Comparison of ENCODE assay signal across 15 cellular contexts in the genomic region with DNA sequence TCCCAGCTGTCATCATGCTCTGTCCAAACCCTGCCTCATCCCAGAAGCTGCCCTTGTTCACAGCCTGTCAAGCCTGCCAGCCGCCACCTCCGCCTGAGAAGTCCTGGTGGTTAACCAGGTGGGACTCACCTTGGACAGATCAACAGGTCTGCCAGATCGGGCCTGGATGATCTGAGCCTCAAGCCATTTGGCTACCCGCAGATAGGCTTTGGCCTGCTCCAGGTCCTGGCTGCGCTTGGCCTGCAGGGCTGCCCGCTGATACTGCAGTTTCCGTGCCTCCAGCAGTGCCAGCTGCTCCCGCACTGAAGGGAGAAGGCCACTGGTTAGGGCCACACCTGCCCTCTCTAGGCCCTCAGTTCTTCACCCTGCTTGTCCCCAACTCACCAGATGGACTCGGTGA. TPM values are rescaled to one million over a fixed set of nuclear protein-coding genes. Genes with fewer than 3 reads are reported as not detected.
A peak's percentile ranks its signal among the peaks of the same experiment; 100 is the strongest.
DNase-seq lines count a peak whose midpoint lies in the region; ATAC-seq and TF ChIP-seq lines count a peak whose summit lies in the region.
"Had no signal": no experiment of that assay in that cellular context is flagged by ENCODE, and none has a peak within 500 bp of the region (broad histone marks: within the 10 kb centered on the region; RNA-seq: fewer than 3 reads in every experiment).

No MANE protein-coding gene starts in this region.

- dilution Hi-C loops in IMR-90 (cut with HindIII; ENCODE audit: low sequenced_read_pairs, unreplicated experiment) = no loop called here

- H3K4ac ChIP-seq in IMR-90 (ENCODE audit: low read depth, low read length) = no peak overlapping the region

- BruUV-seq in IMR-90 (replicated peaks; lab: Mats Ljungman, UMichigan) = no TSS peak

- peaks cover 95% of the 10 kb centered on the region for H3K36me3 ChIP-seq in IMR-90 (ENCODE audit: control insufficient read depth, insufficient read depth, low read length)

- no peak overlapping the region for H3K4me3 Mint-ChIP-seq in activated T-helper 17 cell treated with anti-CD3 and anti-CD28 coated beads, Interleukin-2, amount 50 U/mL, for 72 hours
- H3K4me3 Mint-ChIP-seq in nephron progenitor cell = no peak overlapping the region
- H3K4me3 Mint-ChIP-seq in stimulated activated effector memory CD8-positive, alpha-beta T cell treated with anti-CD3 and anti-CD28 coated beads, Interleukin-12 subunit alpha, Interleukin-12 subunit beta, amount 100 ng/mL, for 72 hours = no peak overlapping the region
- H3K4me3 Mint-ChIP-seq: CD4-positive, alpha-beta memory T cell; HFFc6 had no signal

- H3K14ac ChIP-seq in IMR-90 (replicated peaks; ENCODE audit: low read depth, low read length) = no peak overlapping the region

- no peak for TF ChIP-seq POLR2A in IMR-90 (IDR thresholded peaks at IDR 0.05; ENCODE audit: low read depth, low read length)

- no peak overlapping the region for H3K27ac ChIP-seq in IMR-90 (ENCODE audit: insufficient read depth, low read length)
- H3K27ac ChIP-seq: A549, C4-2B had no signal

- no peak overlapping the region for H2BK5ac ChIP-seq in IMR-90 (ENCODE audit: low read depth, low read length, poor library complexity, severe bottlenecking)

- H4K5ac ChIP-seq in IMR-90 (ENCODE audit: low read depth, low read length) = no peak overlapping the region

- no peak for DNase-seq in IMR-90
- no peak for DNase-seq in nephron progenitor cell
- peak in 1 of 2 donors; percentile 46 for DNase-seq in stimulated activated effector memory CD8-positive, alpha-beta T cell treated with anti-CD3 and anti-CD28 coated beads, Interleukin-12 subunit alpha, Interleukin-12 subunit beta, amount 100 ng/mL, for 72 hours (ENCODE audit: low spot score in 2 of 2)
- DNase-seq in NOMO-1 (lab: John Stamatoyannopoulos, UW; ENCODE audit: unreplicated experiment in 2 of 2) = no peak
- no peak for DNase-seq in DMS153 treated with DMSO at 0.1 percent for 48 hours (lab: John Stamatoyannopoulos, UW; ENCODE audit: unreplicated experiment)
- DNase-seq: BE2C; CD4-positive, alpha-beta memory T cell; DMS79 treated with DMSO at 0.1 percent for 48 hours; EL; HFFc6 had no signal

- H4K8ac ChIP-seq in IMR-90 (ENCODE audit: low read depth in 2 of 2, low read length in 2 of 2) = no peak overlapping the region

- no peak for ATAC-seq in IMR-90 (ENCODE audit: low read depth)
- no peak for ATAC-seq in activated T-helper 17 cell treated with anti-CD3 and anti-CD28 coated beads, Interleukin-2, amount 50 U/mL, for 72 hours (replicated peaks)
- ATAC-seq in stimulated activated effector memory CD8-positive, alpha-beta T cell treated with anti-CD3 and anti-CD28 coated beads, Interleukin-12 subunit alpha, Interleukin-12 subunit beta, amount 100 ng/mL, for 72 hours = no peak
- ATAC-seq in HG03432 (IDR thresholded peaks at IDR 0.05; ENCODE audit: unreplicated experiment) = no peak
- ATAC-seq: A549 had no signal

- peak overlapping the region; percentile 49 for H2AK9ac ChIP-seq in IMR-90 (replicated peaks; ENCODE audit: low read depth, low read length, poor library complexity)

- no peak overlapping the region for H3K23ac ChIP-seq in IMR-90 (ENCODE audit: low read depth, low read length)

- no peak overlapping the region for H3K56ac ChIP-seq in IMR-90 (ENCODE audit: extremely low read depth, insufficient read depth, low read length)

- CTCF ChIA-PET in IMR-90 (lab: Yijun Ruan, JAX) = no interaction called here

- H3K79me1 ChIP-seq in IMR-90 (ENCODE audit: low read depth in 1 of 2, low read length in 2 of 2) = peaks cover 19 to 20% of the 10 kb centered on the region in 2 experiments

- no peak overlapping the region for H2AK5ac ChIP-seq in IMR-90 (ENCODE audit: low read depth, low read length)

- H3K4me2 ChIP-seq in IMR-90 (ENCODE audit: low read depth, low read length) = no peak overlapping the region
- H3K4me2 ChIP-seq: A549 had no signal

- no peaks in the 10 kb centered on the region; the same call in 1 of the 2 replicates for H4K20me1 ChIP-seq in IMR-90 (ENCODE audit: insufficient read depth, low read length)

- no peak overlapping the region for H3K4me3 ChIP-seq in IMR-90 (ENCODE audit: insufficient read depth, low read depth, low read length)
- H3K4me3 ChIP-seq: A549, HAP-1 had no signal

- H3K18ac ChIP-seq in IMR-90 (ENCODE audit: low read depth, low read length) = no peak overlapping the region

- peak overlapping the region; percentile 52 for H3K27ac Mint-ChIP-seq in activated T-helper 17 cell treated with anti-CD3 and anti-CD28 coated beads, Interleukin-2, amount 50 U/mL, for 72 hours
- peak overlapping the region; percentile 51 for H3K27ac Mint-ChIP-seq in nephron progenitor cell
- peak overlapping the region; percentile 77 for H3K27ac Mint-ChIP-seq in stimulated activated effector memory CD8-positive, alpha-beta T cell treated with anti-CD3 and anti-CD28 coated beads, Interleukin-12 subunit alpha, Interleukin-12 subunit beta, amount 100 ng/mL, for 72 hours
- H3K27ac Mint-ChIP-seq: HFFc6 had no signal

- in situ Hi-C loops in IMR-90 (cut with MboI; ENCODE audit: low sequenced_read_pairs) = no loop called here

- H4K91ac ChIP-seq in IMR-90 (ENCODE audit: insufficient read depth, low read depth, low read length) = no peak overlapping the region

- no peaks in the 10 kb centered on the region for H3K27me3 Mint-ChIP-seq in activated T-helper 17 cell treated with anti-CD3 and anti-CD28 coated beads, Interleukin-2, amount 50 U/mL, for 72 hours
- H3K27me3 Mint-ChIP-seq in nephron progenitor cell (ENCODE audit: low read depth, poor library complexity) = no peaks in the 10 kb centered on the region
- H3K27me3 Mint-ChIP-seq: CD4-positive, alpha-beta memory T cell had no signal

- 94% methylated on average over 6 of the region's 9 CpGs; no CpG with 5 or more reads in 1 of the 2 experiments for WGBS in IMR-90 (ENCODE audit: extremely low coverage in 2 of 2, insufficient read length in 1 of 2), 2 experiments

- no peak for TF ChIP-seq RAD21 in IMR-90 (IDR thresholded peaks at IDR 0.05; ENCODE audit: low read length)

- no peaks in the 10 kb centered on the region for H3K4me1 ChIP-seq in IMR-90 (ENCODE audit: control insufficient read depth, insufficient read depth, low read length)
- H3K4me1 ChIP-seq: A549, BE2C, HAP-1 had no signal

- no peak overlapping the region for H2BK20ac ChIP-seq in IMR-90 (ENCODE audit: low read depth, low read length)

- peaks cover 10% of the 10 kb centered on the region; the same call in 1 of the 2 replicates for H3K9me1 ChIP-seq in IMR-90 (ENCODE audit: insufficient read depth, low read length)

- no peaks in the 10 kb centered on the region for H3K27me3 ChIP-seq in IMR-90 (ENCODE audit: control insufficient read depth, insufficient read depth, low read length)
- H3K27me3 ChIP-seq: BE2C had no signal

- no peak overlapping the region for H2BK120ac ChIP-seq in IMR-90 (ENCODE audit: low read depth, low read length)

- no peaks in the 10 kb centered on the region for H3K9me3 ChIP-seq in IMR-90 (ENCODE audit: control insufficient read depth, insufficient read depth, low read length)
- H3K9me3 ChIP-seq: A549, BE2C, HAP-1 had no signal

- no peak overlapping the region for H2BK15ac ChIP-seq in IMR-90 (ENCODE audit: low read depth, low read length)

- no peak overlapping the region for H2AFZ ChIP-seq in IMR-90 (replicated peaks; ENCODE audit: low read length, poor library complexity)

- peaks cover 98% of the 10 kb centered on the region for H3K36me3 Mint-ChIP-seq in activated T-helper 17 cell treated with anti-CD3 and anti-CD28 coated beads, Interleukin-2, amount 50 U/mL, for 72 hours (ENCODE audit: low read depth)
- H3K36me3 Mint-ChIP-seq in nephron progenitor cell (ENCODE audit: low read depth) = peaks cover 68% of the 10 kb centered on the region
- peaks cover 99% of the 10 kb centered on the region for H3K36me3 Mint-ChIP-seq in stimulated activated effector memory CD8-positive, alpha-beta T cell treated with anti-CD3 and anti-CD28 coated beads, Interleukin-12 subunit alpha, Interleukin-12 subunit beta, amount 100 ng/mL, for 72 hours

- no peak overlapping the region for H3K9ac ChIP-seq in IMR-90 (ENCODE audit: low read depth, low read length)

- H3K4me1 Mint-ChIP-seq in activated T-helper 17 cell treated with anti-CD3 and anti-CD28 coated beads, Interleukin-2, amount 50 U/mL, for 72 hours = no peaks in the 10 kb centered on the region
- H3K4me1 Mint-ChIP-seq in nephron progenitor cell = peaks cover 5% of the 10 kb centered on the region
- peaks cover 17% of the 10 kb centered on the region for H3K4me1 Mint-ChIP-seq in stimulated activated effector memory CD8-positive, alpha-beta T cell treated with anti-CD3 and anti-CD28 coated beads, Interleukin-12 subunit alpha, Interleukin-12 subunit beta, amount 100 ng/mL, for 72 hours

- POLR2A ChIA-PET in IMR-90 (lab: Charles Lee; ENCODE audit: unreplicated experiment) = no interaction called here

- intact Hi-C loops in IMR-90 (cut with micrococcal nuclease) = no loop called here

- H3K9me3 Mint-ChIP-seq in activated T-helper 17 cell treated with anti-CD3 and anti-CD28 coated beads, Interleukin-2, amount 50 U/mL, for 72 hours = no peaks in the 10 kb centered on the region
- H3K9me3 Mint-ChIP-seq in nephron progenitor cell = no peaks in the 10 kb centered on the region
- no peaks in the 10 kb centered on the region for H3K9me3 Mint-ChIP-seq in stimulated activated effector memory CD8-positive, alpha-beta T cell treated with anti-CD3 and anti-CD28 coated beads, Interleukin-12 subunit alpha, Interleukin-12 subunit beta, amount 100 ng/mL, for 72 hours
- H3K9me3 Mint-ChIP-seq: HFFc6 had no signal

- TF ChIP-seq CTCF in IMR-90 (conservative IDR thresholded peaks at IDR 0.05; ENCODE audit: low read depth, low read length) = no peak
- TF ChIP-seq CTCF in nephron progenitor cell (IDR thresholded peaks at IDR 0.05) = no peak

TF ChIP-seq in IMR-90, 13 proteins besides CTCF, POLR2A, EP300 and RAD21 (continues in another document):
- TF ChIP-seq MAZ (IDR thresholded peaks at IDR 0.05; ENCODE audit: borderline replicate concordance, low read depth, low read length) = no peak

RNA-seq across cellular contexts. Expression of a gene that starts 8.6 kb away (rescaled TPM):
- 15.6 and 17.2 TPM in 2 replicates for total RNA-seq in IMR-90 (2012; rRNA removed)
- 16.4 and 16.9 TPM in 2 replicates for polyA plus RNA-seq in IMR-90 (2012; rRNA removed)
- 9.8 and 10.7 TPM in 2 replicates for polyA plus RNA-seq in IMR-90 (2012; cell fraction: cytosol; rRNA removed)
- polyA plus RNA-seq in IMR-90 (2012; cell fraction: nucleus; rRNA removed; ENCODE audit: low replicate concordance) = 39.6 and 49.2 TPM in 2 replicates
- total RNA-seq in activated T-helper 17 cell treated with anti-CD3 and anti-CD28 coated beads, Interleukin-2, amount 50 U/mL, for 72 hours = 10 to 100 TPM; 26.6 to 39.8 TPM

RNA-seq across cellular contexts. Expression of a gene that starts 46.8 kb away (rescaled TPM):
- total RNA-seq in IMR-90 (2012; rRNA removed) = 9.7 and 10.6 TPM in 2 replicates
- 5.9 and 6.3 TPM in 2 replicates for polyA plus RNA-seq in IMR-90 (2012; rRNA removed)
- polyA plus RNA-seq in IMR-90 (2012; cell fraction: cytosol; rRNA removed) = 1.9 and 2.9 TPM in 2 replicates
- 3.2 and 3.3 TPM in 2 replicates for polyA plus RNA-seq in IMR-90 (2012; cell fraction: nucleus; rRNA removed; ENCODE audit: low replicate concordance)
- 10 to 100 TPM; 38.6 to 45.3 TPM for total RNA-seq in activated T-helper 17 cell treated with anti-CD3 and anti-CD28 coated beads, Interleukin-2, amount 50 U/mL, for 72 hours

RNA-seq across cellular contexts. Expression of a gene that starts 47.0 kb away (rescaled TPM):
- total RNA-seq in IMR-90 (2012; rRNA removed) = 17.2 and 23.5 TPM in 2 replicates
- polyA plus RNA-seq in IMR-90 (2012; rRNA removed) = 14.9 and 19.0 TPM in 2 replicates
- polyA plus RNA-seq in IMR-90 (2012; cell fraction: cytosol; rRNA removed) = 7.7 and 16.6 TPM in 2 replicates
- polyA plus RNA-seq in IMR-90 (2012; cell fraction: nucleus; rRNA removed; ENCODE audit: low replicate concordance) = 10.3 and 43.7 TPM in 2 replicates
- 10 to 100 TPM; 63.1 to 82.5 TPM for total RNA-seq in activated T-helper 17 cell treated with anti-CD3 and anti-CD28 coated beads, Interleukin-2, amount 50 U/mL, for 72 hours
